ENCODE assay signal across 31 cellular contexts in the genomic region with DNA sequence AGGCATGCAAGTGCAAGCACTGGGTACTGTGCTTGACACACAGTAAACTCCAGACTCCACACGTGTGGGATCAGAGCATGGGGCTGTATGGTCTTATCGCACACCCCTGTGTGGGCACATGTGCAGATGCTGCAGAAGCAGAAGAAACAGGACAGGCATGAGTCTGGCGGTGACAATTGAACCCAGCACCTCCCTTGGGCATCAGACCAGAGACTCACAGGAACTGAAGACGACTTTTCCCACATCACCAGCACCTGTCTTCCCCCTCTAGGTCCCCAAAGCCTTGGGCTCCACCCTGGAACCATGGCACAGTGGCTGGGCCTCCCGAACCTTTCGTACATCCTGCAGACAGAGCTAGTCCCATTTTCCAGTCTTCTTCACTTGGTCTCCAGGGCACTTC.
"Had no signal": no experiment of that assay in that cellular context is flagged by ENCODE, and none has a peak within 500 bp of the region (broad histone marks: within the 10 kb centered on the region; RNA-seq: fewer than 3 reads in every experiment).

No MANE protein-coding gene starts in this region.

- ATAC-seq: activated CD4-positive, CD25-positive, alpha-beta regulatory T cell treated with anti-CD3 and anti-CD28 coated beads, Interleukin-2, amount 50 U/mL, for 24 hours; activated CD8-positive, alpha-beta memory T cell treated with anti-CD3 and anti-CD28 coated beads, Interleukin-2, amount 10 ng/mL, durations not matched to agents 7 days and 5 days; activated CD8-positive, alpha-beta T cell treated with anti-CD3 and anti-CD28 coated beads, Interleukin-2, amount 10 ng/mL, durations not matched to agents 7 days and 5 days; activated naive CD8-positive, alpha-beta T cell treated with anti-CD3 and anti-CD28 coated beads, Interleukin-2, amount 50 U/mL, for 24 hours; activated T-cell treated with anti-CD3 and anti-CD28 coated beads, Interleukin-2, amount 50 U/mL, for 72 hours; body of pancreas; effector memory CD8-positive, alpha-beta T cell; foreskin keratinocyte; gastrocnemius medialis; T-helper 17 cell had no signal

- H3K9me3 Mint-ChIP-seq: T-helper 2 cell treated with Interferon-gamma antibody and Interleukin-4, amounts not matched to agents 5 μg/mL and 100 μg/mL, for 36 hours had no signal

- H3K27me3 Mint-ChIP-seq: activated CD8-positive, alpha-beta memory T cell treated with anti-CD3 and anti-CD28 coated beads, Interleukin-2, amount 10 ng/mL, durations not matched to agents 7 days and 5 days had no signal

- H3K36me3 Mint-ChIP-seq: activated CD8-positive, alpha-beta memory T cell treated with anti-CD3 and anti-CD28 coated beads, Interleukin-2, amount 10 ng/mL, durations not matched to agents 7 days and 5 days; activated naive CD8-positive, alpha-beta T cell treated with anti-CD3 and anti-CD28 coated beads for 36 hours had no signal

- DNase-seq: activated B cell treated with CpG ODN at 0.5 μM for 24 hours; activated CD4-positive, alpha-beta T cell treated with anti-CD3 and anti-CD28 coated beads for 48 hours; activated CD4-positive, alpha-beta T cell treated with anti-CD3 and anti-CD28 coated beads, Interleukin-2, amount 50 U/mL, for 1 hour; activated CD4-positive, alpha-beta T cell treated with anti-CD3 and anti-CD28 coated beads, Interleukin-2, amount 50 U/mL, for 48 hours; activated CD8-positive, alpha-beta memory T cell treated with anti-CD3 and anti-CD28 coated beads, Interleukin-2, amount 10 ng/mL, durations not matched to agents 7 days and 5 days; activated CD8-positive, alpha-beta memory T cell treated with anti-CD3 and anti-CD28 coated beads, Interleukin-2, amount 50 U/mL, for 4 hours; activated CD8-positive, alpha-beta T cell treated with anti-CD3 and anti-CD28 coated beads, Interleukin-2, amount 10 ng/mL, durations not matched to agents 7 days and 5 days; activated naive CD4-positive, alpha-beta T cell treated with anti-CD3 and anti-CD28 coated beads for 36 hours; activated naive CD8-positive, alpha-beta T cell treated with anti-CD3 and anti-CD28 coated beads for 36 hours; activated naive CD8-positive, alpha-beta T cell treated with anti-CD3 and anti-CD28 coated beads, Interleukin-2, amount 50 U/mL, for 24 hours; activated T-cell treated with anti-CD3 and anti-CD28 coated beads, Interleukin-2, amount 50 U/mL, for 1 hour; activated T-cell treated with anti-CD3 and anti-CD28 coated beads, Interleukin-2, amount 50 U/mL, for 72 hours; adrenal gland; amygdala; body of pancreas; caudate nucleus; cortex of kidney; dermis blood vessel endothelial cell; effector CD4-positive, alpha-beta T cell; effector memory CD8-positive, alpha-beta T cell; erythroblast; foreskin keratinocyte; gastrocnemius medialis; glutamatergic neuron; T-helper 1 cell; T-helper 17 cell; T1000; WERI-Rb-1 had no signal

- H3K4me1 Mint-ChIP-seq: activated B cell treated with CpG ODN at 0.5 μM for 24 hours; activated CD8-positive, alpha-beta memory T cell treated with anti-CD3 and anti-CD28 coated beads, Interleukin-2, amount 10 ng/mL, durations not matched to agents 7 days and 5 days; activated naive CD4-positive, alpha-beta T cell treated with anti-CD3 and anti-CD28 coated beads, Interleukin-2, amount 50 U/mL, for 24 hours; activated naive CD8-positive, alpha-beta T cell treated with anti-CD3 and anti-CD28 coated beads for 36 hours; activated naive CD8-positive, alpha-beta T cell treated with anti-CD3 and anti-CD28 coated beads, Interleukin-2, amount 50 U/mL, for 24 hours; T-helper 17 cell had no signal

- H3K4me3 Mint-ChIP-seq: activated B cell treated with CpG ODN at 0.5 μM for 24 hours; activated CD8-positive, alpha-beta memory T cell treated with anti-CD3 and anti-CD28 coated beads, Interleukin-2, amount 10 ng/mL, durations not matched to agents 7 days and 5 days; activated CD8-positive, alpha-beta T cell treated with anti-CD3 and anti-CD28 coated beads, Interleukin-2, amount 10 ng/mL, durations not matched to agents 7 days and 5 days; activated naive CD4-positive, alpha-beta T cell treated with anti-CD3 and anti-CD28 coated beads for 36 hours; activated naive CD4-positive, alpha-beta T cell treated with anti-CD3 and anti-CD28 coated beads, Interleukin-2, amount 50 U/mL, for 24 hours; activated naive CD8-positive, alpha-beta T cell treated with anti-CD3 and anti-CD28 coated beads for 36 hours; activated naive CD8-positive, alpha-beta T cell treated with anti-CD3 and anti-CD28 coated beads, Interleukin-2, amount 50 U/mL, for 24 hours; activated T-cell treated with anti-CD3 and anti-CD28 coated beads, Interleukin-2, amount 50 U/mL, for 72 hours; effector memory CD8-positive, alpha-beta T cell; T-helper 17 cell; T-helper 2 cell treated with Interferon-gamma antibody and Interleukin-4, amounts not matched to agents 5 μg/mL and 100 μg/mL, for 36 hours had no signal

- H3K27ac Mint-ChIP-seq: activated B cell treated with CpG ODN at 0.5 μM for 24 hours; activated CD8-positive, alpha-beta memory T cell treated with anti-CD3 and anti-CD28 coated beads, Interleukin-2, amount 10 ng/mL, durations not matched to agents 7 days and 5 days; activated CD8-positive, alpha-beta T cell treated with anti-CD3 and anti-CD28 coated beads, Interleukin-2, amount 10 ng/mL, durations not matched to agents 7 days and 5 days; activated naive CD4-positive, alpha-beta T cell treated with anti-CD3 and anti-CD28 coated beads for 36 hours; activated naive CD4-positive, alpha-beta T cell treated with anti-CD3 and anti-CD28 coated beads, Interleukin-2, amount 50 U/mL, for 24 hours; activated naive CD8-positive, alpha-beta T cell treated with anti-CD3 and anti-CD28 coated beads for 36 hours; activated naive CD8-positive, alpha-beta T cell treated with anti-CD3 and anti-CD28 coated beads, Interleukin-2, amount 50 U/mL, for 24 hours; activated T-cell treated with anti-CD3 and anti-CD28 coated beads, Interleukin-2, amount 50 U/mL, for 72 hours; effector memory CD8-positive, alpha-beta T cell; T-helper 17 cell; T-helper 2 cell treated with Interferon-gamma antibody and Interleukin-4, amounts not matched to agents 5 μg/mL and 100 μg/mL, for 36 hours had no signal
